Comparison of ENCODE assay signal across 1 cellular context in the genomic region with DNA sequence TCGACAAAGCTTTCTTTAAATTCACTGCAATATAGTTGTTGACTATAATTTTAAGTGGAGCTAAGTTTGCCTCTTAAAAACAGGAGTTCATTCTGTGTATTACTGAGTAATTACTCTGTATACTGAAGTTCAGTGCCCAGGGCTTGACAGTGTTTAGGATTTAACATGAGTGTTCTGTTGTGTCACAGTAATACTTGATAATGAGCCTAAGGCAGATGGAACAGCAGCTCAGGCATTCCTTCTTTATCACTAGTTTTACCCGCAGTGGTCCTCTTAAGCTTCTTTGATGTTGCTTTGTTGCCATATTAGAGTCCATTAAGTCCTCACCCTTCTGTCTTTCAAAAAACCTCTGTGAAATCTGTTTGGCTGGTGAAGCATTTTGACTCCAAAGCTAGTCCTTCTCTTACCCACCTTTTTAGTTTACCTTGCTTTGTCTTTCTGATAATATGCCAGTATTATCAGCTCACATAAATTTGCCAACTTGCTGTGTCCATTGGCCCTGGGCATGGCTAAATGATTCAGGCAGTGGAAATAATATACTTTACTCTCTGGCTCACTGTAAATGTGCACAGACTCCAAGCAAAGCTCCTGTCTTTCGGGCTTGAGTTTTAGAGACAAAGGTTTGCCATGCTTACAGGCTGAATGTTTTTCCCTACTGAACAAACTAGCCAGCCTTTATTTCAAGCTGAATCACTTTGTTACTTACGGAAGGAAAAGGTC.
TF ChIP-seq lines count a peak whose summit lies in the region.

No MANE protein-coding gene starts in this region.

TF ChIP-seq in GM12878, 131 proteins besides CTCF, POLR2A, EP300 and RAD21:
- TF ChIP-seq, protein P1, sequence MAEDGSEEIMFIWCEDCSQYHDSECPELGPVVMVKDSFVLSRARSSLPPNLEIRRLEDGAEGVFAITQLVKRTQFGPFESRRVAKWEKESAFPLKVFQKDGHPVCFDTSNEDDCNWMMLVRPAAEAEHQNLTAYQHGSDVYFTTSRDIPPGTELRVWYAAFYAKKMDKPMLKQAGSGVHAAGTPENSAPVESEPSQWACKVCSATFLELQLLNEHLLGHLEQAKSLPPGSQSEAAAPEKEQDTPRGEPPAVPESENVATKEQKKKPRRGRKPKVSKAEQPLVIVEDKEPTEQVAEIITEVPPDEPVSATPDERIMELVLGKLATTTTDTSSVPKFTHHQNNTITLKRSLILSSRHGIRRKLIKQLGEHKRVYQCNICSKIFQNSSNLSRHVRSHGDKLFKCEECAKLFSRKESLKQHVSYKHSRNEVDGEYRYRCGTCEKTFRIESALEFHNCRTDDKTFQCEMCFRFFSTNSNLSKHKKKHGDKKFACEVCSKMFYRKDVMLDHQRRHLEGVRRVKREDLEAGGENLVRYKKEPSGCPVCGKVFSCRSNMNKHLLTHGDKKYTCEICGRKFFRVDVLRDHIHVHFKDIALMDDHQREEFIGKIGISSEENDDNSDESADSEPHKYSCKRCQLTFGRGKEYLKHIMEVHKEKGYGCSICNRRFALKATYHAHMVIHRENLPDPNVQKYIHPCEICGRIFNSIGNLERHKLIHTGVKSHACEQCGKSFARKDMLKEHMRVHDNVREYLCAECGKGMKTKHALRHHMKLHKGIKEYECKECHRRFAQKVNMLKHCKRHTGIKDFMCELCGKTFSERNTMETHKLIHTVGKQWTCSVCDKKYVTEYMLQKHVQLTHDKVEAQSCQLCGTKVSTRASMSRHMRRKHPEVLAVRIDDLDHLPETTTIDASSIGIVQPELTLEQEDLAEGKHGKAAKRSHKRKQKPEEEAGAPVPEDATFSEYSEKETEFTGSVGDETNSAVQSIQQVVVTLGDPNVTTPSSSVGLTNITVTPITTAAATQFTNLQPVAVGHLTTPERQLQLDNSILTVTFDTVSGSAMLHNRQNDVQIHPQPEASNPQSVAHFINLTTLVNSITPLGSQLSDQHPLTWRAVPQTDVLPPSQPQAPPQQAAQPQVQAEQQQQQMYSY (CRISPR knock-in tag; IDR thresholded peaks at IDR 0.05) = no peak
- TF ChIP-seq, protein P2, sequence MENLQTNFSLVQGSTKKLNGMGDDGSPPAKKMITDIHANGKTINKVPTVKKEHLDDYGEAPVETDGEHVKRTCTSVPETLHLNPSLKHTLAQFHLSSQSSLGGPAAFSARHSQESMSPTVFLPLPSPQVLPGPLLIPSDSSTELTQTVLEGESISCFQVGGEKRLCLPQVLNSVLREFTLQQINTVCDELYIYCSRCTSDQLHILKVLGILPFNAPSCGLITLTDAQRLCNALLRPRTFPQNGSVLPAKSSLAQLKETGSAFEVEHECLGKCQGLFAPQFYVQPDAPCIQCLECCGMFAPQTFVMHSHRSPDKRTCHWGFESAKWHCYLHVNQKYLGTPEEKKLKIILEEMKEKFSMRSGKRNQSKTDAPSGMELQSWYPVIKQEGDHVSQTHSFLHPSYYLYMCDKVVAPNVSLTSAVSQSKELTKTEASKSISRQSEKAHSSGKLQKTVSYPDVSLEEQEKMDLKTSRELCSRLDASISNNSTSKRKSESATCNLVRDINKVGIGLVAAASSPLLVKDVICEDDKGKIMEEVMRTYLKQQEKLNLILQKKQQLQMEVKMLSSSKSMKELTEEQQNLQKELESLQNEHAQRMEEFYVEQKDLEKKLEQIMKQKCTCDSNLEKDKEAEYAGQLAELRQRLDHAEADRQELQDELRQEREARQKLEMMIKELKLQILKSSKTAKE (IDR thresholded peaks at IDR 0.05; ENCODE audit: low read depth, poor library complexity, severe bottlenecking) = no peak
- TF ChIP-seq, protein P3, sequence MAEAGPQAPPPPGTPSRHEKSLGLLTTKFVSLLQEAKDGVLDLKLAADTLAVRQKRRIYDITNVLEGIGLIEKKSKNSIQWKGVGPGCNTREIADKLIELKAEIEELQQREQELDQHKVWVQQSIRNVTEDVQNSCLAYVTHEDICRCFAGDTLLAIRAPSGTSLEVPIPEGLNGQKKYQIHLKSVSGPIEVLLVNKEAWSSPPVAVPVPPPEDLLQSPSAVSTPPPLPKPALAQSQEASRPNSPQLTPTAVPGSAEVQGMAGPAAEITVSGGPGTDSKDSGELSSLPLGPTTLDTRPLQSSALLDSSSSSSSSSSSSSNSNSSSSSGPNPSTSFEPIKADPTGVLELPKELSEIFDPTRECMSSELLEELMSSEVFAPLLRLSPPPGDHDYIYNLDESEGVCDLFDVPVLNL (IDR thresholded peaks at IDR 0.05; ENCODE audit: low read depth, low read length) = no peak
- TF ChIP-seq JUND (IDR thresholded peaks at IDR 0.05; ENCODE audit: low read depth, low read length) (no peak), EZH2 (IDR thresholded peaks at IDR 0.05; ENCODE audit: borderline replicate concordance, control insufficient read depth, low read depth, low read length) (no peak), RAD51 (IDR thresholded peaks at IDR 0.05) (no peak), CHD4 (IDR thresholded peaks at IDR 0.05) (no peak), POLR2AphosphoS5 (IDR thresholded peaks at IDR 0.05; ENCODE audit: low read length) (no peak), PAX8 (IDR thresholded peaks at IDR 0.05) (no peak), SREBF1 (IDR thresholded peaks at IDR 0.05; ENCODE audit: low read length) (no peak), NFIC (IDR thresholded peaks at IDR 0.05; ENCODE audit: low read depth, low read length) (no peak), IKZF1 (conservative IDR thresholded peaks at IDR 0.05) (no peak), TBL1XR1 (IDR thresholded peaks at IDR 0.05; ENCODE audit: low read depth, low read length) (no peak), SIX5 (IDR thresholded peaks at IDR 0.05; ENCODE audit: low read depth, low read length, severe bottlenecking) (no peak)
- TF ChIP-seq, protein P4, sequence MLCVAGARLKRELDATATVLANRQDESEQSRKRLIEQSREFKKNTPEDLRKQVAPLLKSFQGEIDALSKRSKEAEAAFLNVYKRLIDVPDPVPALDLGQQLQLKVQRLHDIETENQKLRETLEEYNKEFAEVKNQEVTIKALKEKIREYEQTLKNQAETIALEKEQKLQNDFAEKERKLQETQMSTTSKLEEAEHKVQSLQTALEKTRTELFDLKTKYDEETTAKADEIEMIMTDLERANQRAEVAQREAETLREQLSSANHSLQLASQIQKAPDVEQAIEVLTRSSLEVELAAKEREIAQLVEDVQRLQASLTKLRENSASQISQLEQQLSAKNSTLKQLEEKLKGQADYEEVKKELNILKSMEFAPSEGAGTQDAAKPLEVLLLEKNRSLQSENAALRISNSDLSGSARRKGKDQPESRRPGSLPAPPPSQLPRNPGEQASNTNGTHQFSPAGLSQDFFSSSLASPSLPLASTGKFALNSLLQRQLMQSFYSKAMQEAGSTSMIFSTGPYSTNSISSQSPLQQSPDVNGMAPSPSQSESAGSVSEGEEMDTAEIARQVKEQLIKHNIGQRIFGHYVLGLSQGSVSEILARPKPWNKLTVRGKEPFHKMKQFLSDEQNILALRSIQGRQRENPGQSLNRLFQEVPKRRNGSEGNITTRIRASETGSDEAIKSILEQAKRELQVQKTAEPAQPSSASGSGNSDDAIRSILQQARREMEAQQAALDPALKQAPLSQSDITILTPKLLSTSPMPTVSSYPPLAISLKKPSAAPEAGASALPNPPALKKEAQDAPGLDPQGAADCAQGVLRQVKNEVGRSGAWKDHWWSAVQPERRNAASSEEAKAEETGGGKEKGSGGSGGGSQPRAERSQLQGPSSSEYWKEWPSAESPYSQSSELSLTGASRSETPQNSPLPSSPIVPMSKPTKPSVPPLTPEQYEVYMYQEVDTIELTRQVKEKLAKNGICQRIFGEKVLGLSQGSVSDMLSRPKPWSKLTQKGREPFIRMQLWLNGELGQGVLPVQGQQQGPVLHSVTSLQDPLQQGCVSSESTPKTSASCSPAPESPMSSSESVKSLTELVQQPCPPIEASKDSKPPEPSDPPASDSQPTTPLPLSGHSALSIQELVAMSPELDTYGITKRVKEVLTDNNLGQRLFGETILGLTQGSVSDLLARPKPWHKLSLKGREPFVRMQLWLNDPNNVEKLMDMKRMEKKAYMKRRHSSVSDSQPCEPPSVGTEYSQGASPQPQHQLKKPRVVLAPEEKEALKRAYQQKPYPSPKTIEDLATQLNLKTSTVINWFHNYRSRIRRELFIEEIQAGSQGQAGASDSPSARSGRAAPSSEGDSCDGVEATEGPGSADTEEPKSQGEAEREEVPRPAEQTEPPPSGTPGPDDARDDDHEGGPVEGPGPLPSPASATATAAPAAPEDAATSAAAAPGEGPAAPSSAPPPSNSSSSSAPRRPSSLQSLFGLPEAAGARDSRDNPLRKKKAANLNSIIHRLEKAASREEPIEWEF (IDR thresholded peaks at IDR 0.05; ENCODE audit: insufficient replicate concordance, low read depth, low read length) = no peak
- TF ChIP-seq, protein P5, sequence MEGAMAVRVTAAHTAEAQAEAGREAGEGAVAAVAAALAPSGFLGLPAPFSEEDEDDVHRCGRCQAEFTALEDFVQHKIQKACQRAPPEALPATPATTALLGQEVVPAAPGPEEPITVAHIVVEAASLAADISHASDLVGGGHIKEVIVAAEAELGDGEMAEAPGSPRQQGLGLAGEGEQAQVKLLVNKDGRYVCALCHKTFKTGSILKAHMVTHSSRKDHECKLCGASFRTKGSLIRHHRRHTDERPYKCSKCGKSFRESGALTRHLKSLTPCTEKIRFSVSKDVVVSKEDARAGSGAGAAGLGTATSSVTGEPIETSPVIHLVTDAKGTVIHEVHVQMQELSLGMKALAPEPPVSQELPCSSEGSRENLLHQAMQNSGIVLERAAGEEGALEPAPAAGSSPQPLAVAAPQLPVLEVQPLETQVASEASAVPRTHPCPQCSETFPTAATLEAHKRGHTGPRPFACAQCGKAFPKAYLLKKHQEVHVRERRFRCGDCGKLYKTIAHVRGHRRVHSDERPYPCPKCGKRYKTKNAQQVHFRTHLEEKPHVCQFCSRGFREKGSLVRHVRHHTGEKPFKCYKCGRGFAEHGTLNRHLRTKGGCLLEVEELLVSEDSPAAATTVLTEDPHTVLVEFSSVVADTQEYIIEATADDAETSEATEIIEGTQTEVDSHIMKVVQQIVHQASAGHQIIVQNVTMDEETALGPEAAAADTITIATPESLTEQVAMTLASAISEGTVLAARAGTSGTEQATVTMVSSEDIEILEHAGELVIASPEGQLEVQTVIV (IDR thresholded peaks at IDR 0.05; ENCODE audit: borderline replicate concordance, partially characterized antibody) = no peak
- TF ChIP-seq, protein P6, sequence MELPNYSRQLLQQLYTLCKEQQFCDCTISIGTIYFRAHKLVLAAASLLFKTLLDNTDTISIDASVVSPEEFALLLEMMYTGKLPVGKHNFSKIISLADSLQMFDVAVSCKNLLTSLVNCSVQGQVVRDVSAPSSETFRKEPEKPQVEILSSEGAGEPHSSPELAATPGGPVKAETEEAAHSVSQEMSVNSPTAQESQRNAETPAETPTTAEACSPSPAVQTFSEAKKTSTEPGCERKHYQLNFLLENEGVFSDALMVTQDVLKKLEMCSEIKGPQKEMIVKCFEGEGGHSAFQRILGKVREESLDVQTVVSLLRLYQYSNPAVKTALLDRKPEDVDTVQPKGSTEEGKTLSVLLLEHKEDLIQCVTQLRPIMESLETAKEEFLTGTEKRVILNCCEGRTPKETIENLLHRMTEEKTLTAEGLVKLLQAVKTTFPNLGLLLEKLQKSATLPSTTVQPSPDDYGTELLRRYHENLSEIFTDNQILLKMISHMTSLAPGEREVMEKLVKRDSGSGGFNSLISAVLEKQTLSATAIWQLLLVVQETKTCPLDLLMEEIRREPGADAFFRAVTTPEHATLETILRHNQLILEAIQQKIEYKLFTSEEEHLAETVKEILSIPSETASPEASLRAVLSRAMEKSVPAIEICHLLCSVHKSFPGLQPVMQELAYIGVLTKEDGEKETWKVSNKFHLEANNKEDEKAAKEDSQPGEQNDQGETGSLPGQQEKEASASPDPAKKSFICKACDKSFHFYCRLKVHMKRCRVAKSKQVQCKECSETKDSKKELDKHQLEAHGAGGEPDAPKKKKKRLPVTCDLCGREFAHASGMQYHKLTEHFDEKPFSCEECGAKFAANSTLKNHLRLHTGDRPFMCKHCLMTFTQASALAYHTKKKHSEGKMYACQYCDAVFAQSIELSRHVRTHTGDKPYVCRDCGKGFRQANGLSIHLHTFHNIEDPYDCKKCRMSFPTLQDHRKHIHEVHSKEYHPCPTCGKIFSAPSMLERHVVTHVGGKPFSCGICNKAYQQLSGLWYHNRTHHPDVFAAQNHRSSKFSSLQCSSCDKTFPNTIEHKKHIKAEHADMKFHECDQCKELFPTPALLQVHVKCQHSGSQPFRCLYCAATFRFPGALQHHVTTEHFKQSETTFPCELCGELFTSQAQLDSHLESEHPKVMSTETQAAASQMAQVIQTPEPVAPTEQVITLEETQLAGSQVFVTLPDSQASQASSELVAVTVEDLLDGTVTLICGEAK (IDR thresholded peaks at IDR 0.05; ENCODE audit: borderline replicate concordance) = no peak
- TF ChIP-seq, protein P7, sequence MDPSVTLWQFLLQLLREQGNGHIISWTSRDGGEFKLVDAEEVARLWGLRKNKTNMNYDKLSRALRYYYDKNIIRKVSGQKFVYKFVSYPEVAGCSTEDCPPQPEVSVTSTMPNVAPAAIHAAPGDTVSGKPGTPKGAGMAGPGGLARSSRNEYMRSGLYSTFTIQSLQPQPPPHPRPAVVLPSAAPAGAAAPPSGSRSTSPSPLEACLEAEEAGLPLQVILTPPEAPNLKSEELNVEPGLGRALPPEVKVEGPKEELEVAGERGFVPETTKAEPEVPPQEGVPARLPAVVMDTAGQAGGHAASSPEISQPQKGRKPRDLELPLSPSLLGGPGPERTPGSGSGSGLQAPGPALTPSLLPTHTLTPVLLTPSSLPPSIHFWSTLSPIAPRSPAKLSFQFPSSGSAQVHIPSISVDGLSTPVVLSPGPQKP (IDR thresholded peaks at IDR 0.05; ENCODE audit: low read depth, low read length) = no peak
- TF ChIP-seq, protein P8, sequence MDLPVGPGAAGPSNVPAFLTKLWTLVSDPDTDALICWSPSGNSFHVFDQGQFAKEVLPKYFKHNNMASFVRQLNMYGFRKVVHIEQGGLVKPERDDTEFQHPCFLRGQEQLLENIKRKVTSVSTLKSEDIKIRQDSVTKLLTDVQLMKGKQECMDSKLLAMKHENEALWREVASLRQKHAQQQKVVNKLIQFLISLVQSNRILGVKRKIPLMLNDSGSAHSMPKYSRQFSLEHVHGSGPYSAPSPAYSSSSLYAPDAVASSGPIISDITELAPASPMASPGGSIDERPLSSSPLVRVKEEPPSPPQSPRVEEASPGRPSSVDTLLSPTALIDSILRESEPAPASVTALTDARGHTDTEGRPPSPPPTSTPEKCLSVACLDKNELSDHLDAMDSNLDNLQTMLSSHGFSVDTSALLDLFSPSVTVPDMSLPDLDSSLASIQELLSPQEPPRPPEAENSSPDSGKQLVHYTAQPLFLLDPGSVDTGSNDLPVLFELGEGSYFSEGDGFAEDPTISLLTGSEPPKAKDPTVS (IDR thresholded peaks at IDR 0.05; ENCODE audit: low read depth, low read length) = no peak
